ENCODE assay signal across 1 cellular context in genomic region chr1:51063121-51063520, GRCh38.
TF ChIP-seq lines count a peak whose summit lies in the region.

No MANE protein-coding gene starts in this region.

TF ChIP-seq in SK-N-SH, 30 proteins besides CTCF, POLR2A, EP300 and RAD21 (continued from another document):
- 0 out of 2 replicates have a peak, but pooled peaks have one; percentile 52 for TF ChIP-seq NFIC (IDR thresholded peaks at IDR 0.05; ENCODE audit: borderline replicate concordance)
- 0 out of 2 replicates have a peak, but pooled peaks have one; percentile 17 for TF ChIP-seq MAX (IDR thresholded peaks at IDR 0.05; ENCODE audit: low read depth)
- TF ChIP-seq FOXM1 (IDR thresholded peaks at IDR 0.05; ENCODE audit: low read depth): no peak
- peak; percentile 89 for TF ChIP-seq JUND (IDR thresholded peaks at IDR 0.05)
- TF ChIP-seq TEAD4 (IDR thresholded peaks at IDR 0.05; ENCODE audit: borderline replicate concordance, insufficient read depth): peak; percentile 86
- TF ChIP-seq RXRA (IDR thresholded peaks at IDR 0.05; ENCODE audit: borderline replicate concordance, low read depth): peak; percentile 67; the same call in 1 of the 2 replicates
- TF ChIP-seq RCOR1 (IDR thresholded peaks at IDR 0.05; ENCODE audit: low read length): no peak
TF ChIP-seq in SK-N-SH: peak in this region for 10.
